ENCODE assay signal across 1 cellular context in the genomic region with DNA sequence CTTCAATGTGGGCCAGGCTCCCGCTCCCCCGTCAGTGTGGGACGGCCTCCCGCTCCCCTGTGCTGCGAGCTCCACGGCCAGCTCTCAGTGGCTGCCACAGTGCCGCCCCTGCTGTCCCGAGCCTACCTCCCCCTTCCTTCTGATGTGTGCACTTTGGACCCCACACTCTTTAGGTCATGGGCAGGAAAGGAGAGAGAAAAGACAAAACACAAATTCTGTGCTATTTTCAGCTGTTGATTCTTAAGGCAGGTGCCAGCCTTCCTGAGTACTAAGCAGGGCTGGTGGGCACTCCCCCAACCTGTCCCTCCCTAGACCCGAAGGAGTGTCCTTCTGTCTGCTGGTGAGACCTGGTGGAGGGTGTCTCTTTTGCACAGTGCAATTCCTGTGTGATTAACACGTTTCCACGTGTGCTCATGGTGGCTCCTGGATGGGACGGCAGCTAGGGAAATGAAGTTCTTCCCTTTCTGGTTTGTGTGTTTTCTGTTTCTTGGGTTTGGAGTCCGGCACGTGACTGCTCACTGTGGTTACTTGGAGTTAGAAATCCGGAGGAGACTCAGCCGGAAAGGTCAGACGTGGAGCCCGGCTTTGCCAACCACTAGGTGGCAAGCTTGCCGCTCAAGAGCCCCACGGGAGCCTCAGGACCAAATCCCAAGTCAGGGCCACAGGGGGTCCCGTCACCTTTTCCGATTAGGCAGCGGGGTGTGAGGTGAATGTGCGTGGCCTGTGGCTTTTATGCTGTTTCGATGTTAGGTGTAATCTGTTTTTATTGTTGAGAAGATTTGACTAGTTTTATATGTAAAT.
TF ChIP-seq lines count a peak whose summit lies in the region.
"Not testable (repeated sequence)": the region's sequence is repeated elsewhere in the genome, so short reads cannot be mapped to it uniquely, and the experiment has no call there.

No MANE protein-coding gene starts in this region.

TF ChIP-seq in HepG2, 621 proteins besides CTCF, POLR2A, EP300 and RAD21 (continued from another document and continues in another):
- TF ChIP-seq, protein P1, sequence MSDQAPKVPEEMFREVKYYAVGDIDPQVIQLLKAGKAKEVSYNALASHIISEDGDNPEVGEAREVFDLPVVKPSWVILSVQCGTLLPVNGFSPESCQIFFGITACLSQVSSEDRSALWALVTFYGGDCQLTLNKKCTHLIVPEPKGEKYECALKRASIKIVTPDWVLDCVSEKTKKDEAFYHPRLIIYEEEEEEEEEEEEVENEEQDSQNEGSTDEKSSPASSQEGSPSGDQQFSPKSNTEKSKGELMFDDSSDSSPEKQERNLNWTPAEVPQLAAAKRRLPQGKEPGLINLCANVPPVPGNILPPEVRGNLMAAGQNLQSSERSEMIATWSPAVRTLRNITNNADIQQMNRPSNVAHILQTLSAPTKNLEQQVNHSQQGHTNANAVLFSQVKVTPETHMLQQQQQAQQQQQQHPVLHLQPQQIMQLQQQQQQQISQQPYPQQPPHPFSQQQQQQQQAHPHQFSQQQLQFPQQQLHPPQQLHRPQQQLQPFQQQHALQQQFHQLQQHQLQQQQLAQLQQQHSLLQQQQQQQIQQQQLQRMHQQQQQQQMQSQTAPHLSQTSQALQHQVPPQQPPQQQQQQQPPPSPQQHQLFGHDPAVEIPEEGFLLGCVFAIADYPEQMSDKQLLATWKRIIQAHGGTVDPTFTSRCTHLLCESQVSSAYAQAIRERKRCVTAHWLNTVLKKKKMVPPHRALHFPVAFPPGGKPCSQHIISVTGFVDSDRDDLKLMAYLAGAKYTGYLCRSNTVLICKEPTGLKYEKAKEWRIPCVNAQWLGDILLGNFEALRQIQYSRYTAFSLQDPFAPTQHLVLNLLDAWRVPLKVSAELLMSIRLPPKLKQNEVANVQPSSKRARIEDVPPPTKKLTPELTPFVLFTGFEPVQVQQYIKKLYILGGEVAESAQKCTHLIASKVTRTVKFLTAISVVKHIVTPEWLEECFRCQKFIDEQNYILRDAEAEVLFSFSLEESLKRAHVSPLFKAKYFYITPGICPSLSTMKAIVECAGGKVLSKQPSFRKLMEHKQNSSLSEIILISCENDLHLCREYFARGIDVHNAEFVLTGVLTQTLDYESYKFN (CRISPR knock-in tag; conservative IDR thresholded peaks at IDR 0.05) = peak; percentile 51; the same call in 1 of the 2 replicates
- TF ChIP-seq ZNF44 (CRISPR knock-in tag; IDR thresholded peaks at IDR 0.05) (peak; percentile 76; the same call in 1 of the 2 replicates), HHEX (CRISPR knock-in tag; IDR thresholded peaks at IDR 0.05) (0 out of 2 replicates have a peak, but pooled peaks have one; percentile 14), ZNF687 (CRISPR knock-in tag; IDR thresholded peaks at IDR 0.05) (peak; percentile 55), MED1 (CRISPR knock-in tag; IDR thresholded peaks at IDR 0.05) (peak; percentile 48; the same call in 1 of the 2 replicates), ZNF350 (CRISPR knock-in tag; IDR thresholded peaks at IDR 0.05; ENCODE audit: borderline replicate concordance, low read depth) (peak; percentile 29; the same call in 1 of the 2 replicates), ZMYM4 (CRISPR knock-in tag; IDR thresholded peaks at IDR 0.05) (0 out of 2 replicates have a peak, but pooled peaks have one; percentile 3), ZNF574 (CRISPR knock-in tag; IDR thresholded peaks at IDR 0.05) (peak; percentile 41; the same call in 1 of the 2 replicates), HNF4A (CRISPR knock-in tag; IDR thresholded peaks at IDR 0.05) (peak; percentile 86), HDAC2 (CRISPR knock-in tag; IDR thresholded peaks at IDR 0.05) (peak; percentile 42; the same call in 1 of the 2 replicates), ZNF12 (CRISPR knock-in tag; IDR thresholded peaks at IDR 0.05) (0 out of 2 replicates have a peak, but pooled peaks have one; percentile 14), NRL (CRISPR knock-in tag; IDR thresholded peaks at IDR 0.05; ENCODE audit: borderline replicate concordance) (peak; percentile 90), MYC (CRISPR knock-in tag; IDR thresholded peaks at IDR 0.05; ENCODE audit: borderline replicate concordance) (0 out of 2 replicates have a peak, but pooled peaks have one; percentile 37), IKZF5 (CRISPR knock-in tag; IDR thresholded peaks at IDR 0.05) (peak; percentile 42; the same call in 1 of the 2 replicates), NR2F6 (CRISPR knock-in tag; IDR thresholded peaks at IDR 0.05) (peak; percentile 51; the same call in 1 of the 2 replicates), ZNF224 (CRISPR knock-in tag; IDR thresholded peaks at IDR 0.05) (peak; percentile 44; the same call in 1 of the 2 replicates), GMEB1 (CRISPR knock-in tag; IDR thresholded peaks at IDR 0.05; ENCODE audit: borderline replicate concordance) (peak; percentile 29; the same call in 1 of the 2 replicates), ZNF572 (CRISPR knock-in tag; IDR thresholded peaks at IDR 0.05) (peak; percentile 88; the same call in 1 of the 2 replicates), ZNF629 (CRISPR knock-in tag; conservative IDR thresholded peaks at IDR 0.05) (0 out of 2 replicates have a peak, but pooled peaks have one; percentile 31), ZSCAN25 (CRISPR knock-in tag; IDR thresholded peaks at IDR 0.05) (peak; percentile 71; the same call in 1 of the 2 replicates), ZNF329 (CRISPR knock-in tag; IDR thresholded peaks at IDR 0.05; ENCODE audit: low read depth) (0 out of 2 replicates have a peak, but pooled peaks have one; percentile 35), ELF3 (CRISPR knock-in tag; IDR thresholded peaks at IDR 0.05) (0 out of 2 replicates have a peak, but pooled peaks have one; percentile 8), ELF1 (CRISPR knock-in tag; IDR thresholded peaks at IDR 0.05) (0 out of 2 replicates have a peak, but pooled peaks have one; percentile 30), SAP130 (CRISPR knock-in tag; IDR thresholded peaks at IDR 0.05; ENCODE audit: low read depth) (peak; percentile 10; the same call in 1 of the 2 replicates), ZNF136 (CRISPR knock-in tag; IDR thresholded peaks at IDR 0.05; ENCODE audit: low read depth) (0 out of 2 replicates have a peak, but pooled peaks have one; percentile 55), ZNF605 (CRISPR knock-in tag; IDR thresholded peaks at IDR 0.05) (peak; percentile 62; the same call in 1 of the 2 replicates), ERF (CRISPR knock-in tag; IDR thresholded peaks at IDR 0.05) (peak; percentile 39; the same call in 1 of the 2 replicates), RFXAP (CRISPR knock-in tag; IDR thresholded peaks at IDR 0.05; ENCODE audit: borderline replicate concordance) (0 out of 2 replicates have a peak, but pooled peaks have one; percentile 55)
- TF ChIP-seq, protein P2, sequence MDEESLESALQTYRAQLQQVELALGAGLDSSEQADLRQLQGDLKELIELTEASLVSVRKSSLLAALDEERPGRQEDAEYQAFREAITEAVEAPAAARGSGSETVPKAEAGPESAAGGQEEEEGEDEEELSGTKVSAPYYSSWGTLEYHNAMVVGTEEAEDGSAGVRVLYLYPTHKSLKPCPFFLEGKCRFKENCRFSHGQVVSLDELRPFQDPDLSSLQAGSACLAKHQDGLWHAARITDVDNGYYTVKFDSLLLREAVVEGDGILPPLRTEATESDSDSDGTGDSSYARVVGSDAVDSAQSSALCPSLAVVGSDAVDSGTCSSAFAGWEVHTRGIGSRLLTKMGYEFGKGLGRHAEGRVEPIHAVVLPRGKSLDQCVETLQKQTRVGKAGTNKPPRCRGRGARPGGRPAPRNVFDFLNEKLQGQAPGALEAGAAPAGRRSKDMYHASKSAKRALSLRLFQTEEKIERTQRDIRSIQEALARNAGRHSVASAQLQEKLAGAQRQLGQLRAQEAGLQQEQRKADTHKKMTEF (CRISPR knock-in tag; IDR thresholded peaks at IDR 0.05) = 0 out of 2 replicates have a peak, but pooled peaks have one; percentile 17
- TF ChIP-seq, protein P3, sequence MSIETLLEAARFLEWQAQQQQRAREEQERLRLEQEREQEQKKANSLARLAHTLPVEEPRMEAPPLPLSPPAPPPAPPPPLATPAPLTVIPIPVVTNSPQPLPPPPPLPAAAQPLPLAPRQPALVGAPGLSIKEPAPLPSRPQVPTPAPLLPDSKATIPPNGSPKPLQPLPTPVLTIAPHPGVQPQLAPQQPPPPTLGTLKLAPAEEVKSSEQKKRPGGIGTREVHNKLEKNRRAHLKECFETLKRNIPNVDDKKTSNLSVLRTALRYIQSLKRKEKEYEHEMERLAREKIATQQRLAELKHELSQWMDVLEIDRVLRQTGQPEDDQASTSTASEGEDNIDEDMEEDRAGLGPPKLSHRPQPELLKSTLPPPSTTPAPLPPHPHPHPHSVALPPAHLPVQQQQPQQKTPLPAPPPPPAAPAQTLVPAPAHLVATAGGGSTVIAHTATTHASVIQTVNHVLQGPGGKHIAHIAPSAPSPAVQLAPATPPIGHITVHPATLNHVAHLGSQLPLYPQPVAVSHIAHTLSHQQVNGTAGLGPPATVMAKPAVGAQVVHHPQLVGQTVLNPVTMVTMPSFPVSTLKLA (IDR thresholded peaks at IDR 0.05) = peak; percentile 29; the same call in 1 of the 2 replicates
- not testable (repeated sequence) for TF ChIP-seq NR2F6 (IDR thresholded peaks at IDR 0.05)
- TF ChIP-seq, protein P4, sequence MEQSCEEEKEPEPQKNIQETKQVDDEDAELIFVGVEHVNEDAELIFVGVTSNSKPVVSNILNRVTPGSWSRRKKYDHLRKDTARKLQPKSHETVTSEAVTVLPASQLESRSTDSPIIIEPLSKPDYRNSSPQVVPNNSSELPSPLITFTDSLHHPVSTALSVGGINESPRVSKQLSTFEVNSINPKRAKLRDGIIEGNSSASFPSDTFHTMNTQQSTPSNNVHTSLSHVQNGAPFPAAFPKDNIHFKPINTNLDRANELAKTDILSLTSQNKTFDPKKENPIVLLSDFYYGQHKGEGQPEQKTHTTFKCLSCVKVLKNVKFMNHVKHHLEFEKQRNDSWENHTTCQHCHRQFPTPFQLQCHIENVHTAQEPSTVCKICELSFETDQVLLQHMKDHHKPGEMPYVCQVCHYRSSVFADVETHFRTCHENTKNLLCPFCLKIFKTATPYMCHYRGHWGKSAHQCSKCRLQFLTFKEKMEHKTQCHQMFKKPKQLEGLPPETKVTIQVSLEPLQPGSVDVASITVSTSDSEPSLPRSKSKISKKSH (CRISPR knock-in tag; IDR thresholded peaks at IDR 0.05; ENCODE audit: borderline replicate concordance) = peak; percentile 83; the same call in 1 of the 2 replicates
